1 cellular context compared by ENCODE assay signal in the genomic region with DNA sequence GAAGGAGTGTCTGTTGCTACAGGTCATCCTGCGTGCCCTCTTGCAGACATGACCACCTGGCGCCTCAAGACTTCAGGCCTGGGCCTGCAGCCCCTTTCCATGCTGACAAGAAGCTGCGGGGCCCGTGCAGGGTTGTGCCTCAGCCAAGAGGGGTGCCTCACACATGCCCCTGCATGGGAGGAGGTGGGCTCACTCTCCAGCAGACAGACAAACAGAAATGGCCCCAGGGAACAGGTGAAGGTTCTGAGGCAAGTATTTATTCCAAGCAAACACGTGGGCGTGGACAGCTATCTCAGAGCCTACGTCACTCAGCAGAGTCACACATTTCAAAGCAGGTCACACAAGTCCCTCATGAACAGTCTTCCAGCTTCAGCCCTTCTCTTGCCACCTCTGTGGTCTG.
TF ChIP-seq lines count a peak whose summit lies in the region.

No MANE protein-coding gene starts in this region.

TF ChIP-seq in GM12878, 131 proteins besides CTCF, POLR2A, EP300 and RAD21:
- TF ChIP-seq SUZ12 (IDR thresholded peaks at IDR 0.05; ENCODE audit: unreplicated experiment) (no peak), BCL11A (IDR thresholded peaks at IDR 0.05; ENCODE audit: low read depth, low read length) (no peak), RB1 (IDR thresholded peaks at IDR 0.05; ENCODE audit: borderline replicate concordance) (no peak), NR2C1 (IDR thresholded peaks at IDR 0.05) (no peak), MTA2 (IDR thresholded peaks at IDR 0.05; ENCODE audit: low read depth) (no peak), HSF1 (IDR thresholded peaks at IDR 0.05; ENCODE audit: low read depth, low read length) (no peak), RAD51 (IDR thresholded peaks at IDR 0.05) (no peak), TCF7 (IDR thresholded peaks at IDR 0.05; ENCODE audit: borderline replicate concordance) (no peak), IRF3 (IDR thresholded peaks at IDR 0.05) (no peak), PAX8 (IDR thresholded peaks at IDR 0.05) (no peak), HDAC2 (IDR thresholded peaks at IDR 0.05) (no peak), BMI1 (IDR thresholded peaks at IDR 0.05; ENCODE audit: borderline replicate concordance) (no peak), NFYA (IDR thresholded peaks at IDR 0.05; ENCODE audit: borderline replicate concordance, low read depth, low read length) (no peak)
